1 cellular context compared by ENCODE assay signal in the genomic region with DNA sequence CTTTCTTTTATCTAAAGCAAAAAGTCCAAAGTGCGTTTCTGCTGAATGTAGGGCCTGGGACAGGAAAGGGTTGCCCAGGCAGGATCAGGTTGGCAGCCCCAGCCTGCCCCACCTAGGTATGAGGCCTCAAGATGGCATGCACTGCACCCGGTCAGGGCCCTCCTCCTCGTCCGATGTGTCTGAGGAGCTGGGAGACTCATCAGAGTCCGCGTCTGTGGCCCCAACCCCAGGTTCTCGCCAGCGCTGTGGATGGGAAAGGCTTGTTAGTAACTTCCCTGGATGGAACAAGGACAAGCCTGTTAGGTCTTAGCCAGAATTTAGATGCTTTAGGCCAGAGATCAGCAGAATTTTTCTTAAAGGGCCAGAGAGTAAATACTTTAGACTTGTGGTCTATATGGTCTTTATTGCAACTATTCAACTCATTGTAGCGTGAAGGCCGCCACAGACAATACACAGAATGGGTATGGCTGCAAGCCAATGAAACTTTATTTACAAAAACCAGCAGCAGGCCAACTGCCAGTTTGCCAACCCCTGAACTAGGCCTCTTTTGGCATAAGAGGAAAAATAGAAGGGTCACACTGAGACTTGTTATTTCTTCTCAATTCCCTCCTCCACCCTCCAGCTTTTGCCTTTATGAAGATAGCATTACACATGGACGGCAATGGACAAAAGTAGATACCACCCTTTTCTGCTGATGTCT.
TF ChIP-seq lines count a peak whose summit lies in the region.

No MANE protein-coding gene starts in this region.

TF ChIP-seq in H1, 55 proteins besides CTCF, POLR2A, EP300 and RAD21:
- TF ChIP-seq POLR2AphosphoS5 (IDR thresholded peaks at IDR 0.05; ENCODE audit: low read depth, low read length) (no peak), BRCA1 (IDR thresholded peaks at IDR 0.05; ENCODE audit: low read depth, low read length) (no peak), SUZ12 (IDR thresholded peaks at IDR 0.05; ENCODE audit: low read length) (no peak), CTBP2 (IDR thresholded peaks at IDR 0.05; ENCODE audit: borderline replicate concordance, insufficient read depth, insufficient read length, low read length) (no peak), KDM1A (IDR thresholded peaks at IDR 0.05; ENCODE audit: borderline replicate concordance, low read length) (no peak)
- TF ChIP-seq, protein P1, sequence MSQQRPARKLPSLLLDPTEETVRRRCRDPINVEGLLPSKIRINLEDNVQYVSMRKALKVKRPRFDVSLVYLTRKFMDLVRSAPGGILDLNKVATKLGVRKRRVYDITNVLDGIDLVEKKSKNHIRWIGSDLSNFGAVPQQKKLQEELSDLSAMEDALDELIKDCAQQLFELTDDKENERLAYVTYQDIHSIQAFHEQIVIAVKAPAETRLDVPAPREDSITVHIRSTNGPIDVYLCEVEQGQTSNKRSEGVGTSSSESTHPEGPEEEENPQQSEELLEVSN (IDR thresholded peaks at IDR 0.05): no peak
